Comparison of ENCODE assay signal across 9 cellular contexts in the genomic region with DNA sequence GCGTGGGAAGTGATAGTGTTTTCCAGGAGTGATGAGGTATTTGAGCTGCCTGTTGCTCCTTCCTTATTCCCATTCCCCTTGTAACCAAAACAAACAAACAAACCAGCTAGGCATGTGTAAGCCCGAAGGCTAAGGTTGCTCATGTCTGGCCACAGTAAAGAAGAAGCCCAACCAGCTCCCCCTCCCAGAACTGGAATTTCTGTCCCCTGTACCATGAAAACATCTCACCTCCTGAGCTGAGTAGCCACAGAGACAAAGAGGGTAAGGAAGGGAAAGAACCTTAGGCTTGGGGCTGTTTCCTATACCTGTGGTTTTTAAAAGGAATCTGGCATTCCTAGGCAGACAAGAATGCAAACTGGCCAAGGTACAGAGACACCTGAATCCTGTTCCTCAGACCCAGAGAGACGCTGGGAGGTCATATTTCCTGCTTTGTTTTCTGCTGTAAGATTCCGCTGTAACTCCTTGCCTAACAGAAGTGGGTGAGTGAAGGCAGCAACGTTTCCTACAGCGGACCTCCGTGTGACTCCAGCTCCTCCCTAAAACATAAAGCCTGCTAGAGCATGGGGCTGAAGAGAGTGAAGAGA. TPM values are rescaled to one million over a fixed set of nuclear protein-coding genes. Genes with fewer than 3 reads are reported as not detected.
A peak's percentile ranks its signal among the peaks of the same experiment; 100 is the strongest.
DNase-seq lines count a peak whose midpoint lies in the region; ATAC-seq and TF ChIP-seq lines count a peak whose summit lies in the region.
"Had no signal": no experiment of that assay in that cellular context is flagged by ENCODE, and none has a peak within 500 bp of the region (broad histone marks: within the 10 kb centered on the region; RNA-seq: fewer than 3 reads in every experiment).

No MANE protein-coding gene starts in this region.

- peak; percentile 49 for DNase-seq in M059J (ENCODE audit: low read depth)
- peak; percentile 90 for DNase-seq in MCF 10A (ENCODE audit: unreplicated experiment)
- no peak for DNase-seq in thoracic aorta (ENCODE audit: low spot score)
- DNase-seq in Kasumi-1 (lab: John Stamatoyannopoulos, UW): no peak
- no peak for DNase-seq in effector CD4-positive, alpha-beta T cell
- DNase-seq: activated CD8-positive, alpha-beta T cell treated with anti-CD3 and anti-CD28 coated beads, Interleukin-2, amount 10 ng/mL, durations not matched to agents 7 days and 5 days; KG1 had no signal

- peak overlapping the region; percentile 47 to 89 for H3K9ac ChIP-seq in liver (ENCODE audit: low read depth in 1 of 2, low read length in 2 of 2)

- no peaks in the 10 kb centered on the region for H3K27me3 ChIP-seq in liver (ENCODE audit: control insufficient read depth in 4 of 4, insufficient read depth in 4 of 4, low read length in 3 of 4)
- no peaks in the 10 kb centered on the region for H3K27me3 ChIP-seq in thoracic aorta (replicated peaks; ENCODE audit: insufficient read depth)

- TSS peak; percentile 37 for BruUV-seq in MCF 10A (replicated peaks; lab: Mats Ljungman, UMichigan)

- H3K4me3 ChIP-seq in liver (ENCODE audit: low read depth in 1 of 3, low read length in 3 of 3) (no peak overlapping the region), thoracic aorta (peak overlapping the region; percentile 35)

- peak overlapping the region; percentile 86 for H3K27ac Mint-ChIP-seq in MCF 10A (ENCODE audit: low read depth, unreplicated experiment)
- H3K27ac Mint-ChIP-seq: activated CD8-positive, alpha-beta T cell treated with anti-CD3 and anti-CD28 coated beads, Interleukin-2, amount 10 ng/mL, durations not matched to agents 7 days and 5 days had no signal

- H3K36me3 ChIP-seq in liver (ENCODE audit: control insufficient read depth in 4 of 4, insufficient read depth in 3 of 4, low read depth in 1 of 4, low read length in 3 of 4): no peaks in the 10 kb centered on the region
- H3K36me3 ChIP-seq in thoracic aorta: no peaks in the 10 kb centered on the region

- POLR2A ChIA-PET in MCF 10A (lab: Yijun Ruan, JAX): interaction anchor here (0.5 to 10.2 kb wide), 53 partner anchors 9 to 1145 kb away, joined by 3 to 126 read pairs (median 4); partner anchors contain the start of genes CCSAP, NUP133, RAB4A and RHOU

- CTCF ChIA-PET in MCF 10A (lab: Yijun Ruan, JAX): interaction anchor here (0.6 to 8.8 kb wide), 38 partner anchors 9 to 568 kb away, joined by 3 to 203 read pairs (median 7); partner anchors contain the start of gene RHOU

- no peaks in the 10 kb centered on the region for H3K36me3 Mint-ChIP-seq in MCF 10A (ENCODE audit: insufficient read depth, unreplicated experiment)

- H3K4me1 ChIP-seq in liver (ENCODE audit: control insufficient read depth in 4 of 4, insufficient read depth in 4 of 4, low read length in 3 of 4) (peaks cover 3 to 35% (median 22%) of the 10 kb centered on the region in 4 donors), thoracic aorta (ENCODE audit: control insufficient read depth in 1 of 2, low read depth in 2 of 2) (peaks cover 17 to 40% of the 10 kb centered on the region in 2 donors)

- 22% methylated on average over 7 of the region's 7 CpGs for WGBS in liver

- H3K9me3 Mint-ChIP-seq in MCF 10A (ENCODE audit: unreplicated experiment): no peaks in the 10 kb centered on the region

- TF ChIP-seq RAD21 in liver (IDR thresholded peaks at IDR 0.05): no peak

- intact Hi-C loops in MCF 10A (cut with micrococcal nuclease): loop anchor here (5.0 to 10.0 kb wide), 3 partner anchors 167 to 394 kb away; no protein-coding TSS in a partner anchor

- no peaks in the 10 kb centered on the region for H3K27me3 Mint-ChIP-seq in MCF 10A (ENCODE audit: insufficient read depth, unreplicated experiment)

- H3K27ac ChIP-seq in liver (ENCODE audit: low read depth in 1 of 2, low read length in 2 of 2): peak overlapping the region; percentile 76 to 78
- H3K27ac ChIP-seq in thoracic aorta: peak overlapping the region; percentile 45 to 55

- no peaks in the 10 kb centered on the region for H3K9me3 ChIP-seq in liver (ENCODE audit: control insufficient read depth in 4 of 4, low read length in 3 of 4)
- no peaks in the 10 kb centered on the region for H3K9me3 ChIP-seq in thoracic aorta

- TF ChIP-seq CTCF in MCF 10A (IDR thresholded peaks at IDR 0.05; ENCODE audit: unreplicated experiment): no peak
- no peak for TF ChIP-seq CTCF in liver (IDR thresholded peaks at IDR 0.05; ENCODE audit: low read depth, low read length, missing input control)
- TF ChIP-seq CTCF in thoracic aorta (IDR thresholded peaks at IDR 0.05): no peak

- H3K4me3 Mint-ChIP-seq in MCF 10A (ENCODE audit: unreplicated experiment): peak overlapping the region; percentile 62
- H3K4me3 Mint-ChIP-seq: activated CD8-positive, alpha-beta T cell treated with anti-CD3 and anti-CD28 coated beads, Interleukin-2, amount 10 ng/mL, durations not matched to agents 7 days and 5 days had no signal

- ATAC-seq in thoracic aorta (ENCODE audit: insufficient number of reproducible peaks, low FRiP score, low read depth): peak; percentile 7
- no peak for ATAC-seq in HG02852 (IDR thresholded peaks at IDR 0.05; ENCODE audit: unreplicated experiment)

- peaks cover 72% of the 10 kb centered on the region for H3K4me1 Mint-ChIP-seq in MCF 10A (ENCODE audit: insufficient read depth, unreplicated experiment)

TF ChIP-seq in liver, 16 proteins besides CTCF, POLR2A, EP300 and RAD21:
- TF ChIP-seq EGR1 (IDR thresholded peaks at IDR 0.05; ENCODE audit: low read depth in 2 of 2) (no peak), FOXA1 (IDR thresholded peaks at IDR 0.05) (no peak), GABPA (IDR thresholded peaks at IDR 0.05 in 1 of 2, conservative IDR thresholded peaks at IDR 0.05 in 1 of 2) (no peak), JUND (IDR thresholded peaks at IDR 0.05) (no peak), YY1 (IDR thresholded peaks at IDR 0.05) (no peak), NR2F2 (IDR thresholded peaks at IDR 0.05) (no peak), HNF4A (conservative IDR thresholded peaks at IDR 0.05) (no peak), HNF4G (IDR thresholded peaks at IDR 0.05) (no peak), MAX (IDR thresholded peaks at IDR 0.05) (no peak), RXRA (IDR thresholded peaks at IDR 0.05) (no peak), ATF3 (IDR thresholded peaks at IDR 0.05) (no peak), TAF1 (conservative IDR thresholded peaks at IDR 0.05) (no peak), SP1 (IDR thresholded peaks at IDR 0.05) (no peak), FOXA2 (IDR thresholded peaks at IDR 0.05) (no peak)
- TF ChIP-seq, protein P1, sequence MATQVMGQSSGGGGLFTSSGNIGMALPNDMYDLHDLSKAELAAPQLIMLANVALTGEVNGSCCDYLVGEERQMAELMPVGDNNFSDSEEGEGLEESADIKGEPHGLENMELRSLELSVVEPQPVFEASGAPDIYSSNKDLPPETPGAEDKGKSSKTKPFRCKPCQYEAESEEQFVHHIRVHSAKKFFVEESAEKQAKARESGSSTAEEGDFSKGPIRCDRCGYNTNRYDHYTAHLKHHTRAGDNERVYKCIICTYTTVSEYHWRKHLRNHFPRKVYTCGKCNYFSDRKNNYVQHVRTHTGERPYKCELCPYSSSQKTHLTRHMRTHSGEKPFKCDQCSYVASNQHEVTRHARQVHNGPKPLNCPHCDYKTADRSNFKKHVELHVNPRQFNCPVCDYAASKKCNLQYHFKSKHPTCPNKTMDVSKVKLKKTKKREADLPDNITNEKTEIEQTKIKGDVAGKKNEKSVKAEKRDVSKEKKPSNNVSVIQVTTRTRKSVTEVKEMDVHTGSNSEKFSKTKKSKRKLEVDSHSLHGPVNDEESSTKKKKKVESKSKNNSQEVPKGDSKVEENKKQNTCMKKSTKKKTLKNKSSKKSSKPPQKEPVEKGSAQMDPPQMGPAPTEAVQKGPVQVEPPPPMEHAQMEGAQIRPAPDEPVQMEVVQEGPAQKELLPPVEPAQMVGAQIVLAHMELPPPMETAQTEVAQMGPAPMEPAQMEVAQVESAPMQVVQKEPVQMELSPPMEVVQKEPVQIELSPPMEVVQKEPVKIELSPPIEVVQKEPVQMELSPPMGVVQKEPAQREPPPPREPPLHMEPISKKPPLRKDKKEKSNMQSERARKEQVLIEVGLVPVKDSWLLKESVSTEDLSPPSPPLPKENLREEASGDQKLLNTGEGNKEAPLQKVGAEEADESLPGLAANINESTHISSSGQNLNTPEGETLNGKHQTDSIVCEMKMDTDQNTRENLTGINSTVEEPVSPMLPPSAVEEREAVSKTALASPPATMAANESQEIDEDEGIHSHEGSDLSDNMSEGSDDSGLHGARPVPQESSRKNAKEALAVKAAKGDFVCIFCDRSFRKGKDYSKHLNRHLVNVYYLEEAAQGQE (IDR thresholded peaks at IDR 0.05): no peak
- TF ChIP-seq, protein P2, sequence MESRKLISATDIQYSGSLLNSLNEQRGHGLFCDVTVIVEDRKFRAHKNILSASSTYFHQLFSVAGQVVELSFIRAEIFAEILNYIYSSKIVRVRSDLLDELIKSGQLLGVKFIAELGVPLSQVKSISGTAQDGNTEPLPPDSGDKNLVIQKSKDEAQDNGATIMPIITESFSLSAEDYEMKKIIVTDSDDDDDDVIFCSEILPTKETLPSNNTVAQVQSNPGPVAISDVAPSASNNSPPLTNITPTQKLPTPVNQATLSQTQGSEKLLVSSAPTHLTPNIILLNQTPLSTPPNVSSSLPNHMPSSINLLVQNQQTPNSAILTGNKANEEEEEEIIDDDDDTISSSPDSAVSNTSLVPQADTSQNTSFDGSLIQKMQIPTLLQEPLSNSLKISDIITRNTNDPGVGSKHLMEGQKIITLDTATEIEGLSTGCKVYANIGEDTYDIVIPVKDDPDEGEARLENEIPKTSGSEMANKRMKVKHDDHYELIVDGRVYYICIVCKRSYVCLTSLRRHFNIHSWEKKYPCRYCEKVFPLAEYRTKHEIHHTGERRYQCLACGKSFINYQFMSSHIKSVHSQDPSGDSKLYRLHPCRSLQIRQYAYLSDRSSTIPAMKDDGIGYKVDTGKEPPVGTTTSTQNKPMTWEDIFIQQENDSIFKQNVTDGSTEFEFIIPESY (IDR thresholded peaks at IDR 0.05): no peak

RNA-seq across cellular contexts. Expression of gene RAB4A, which starts 41.7 kb away (rescaled TPM):
- total RNA-seq in M059J (2014; rRNA removed; shearing (Covaris generic)): 8.0 and 18.5 TPM in 2 replicates
- total RNA-seq in MCF 10A (2022): 87.4 and 88.6 TPM in 2 replicates
- total RNA-seq in liver: 10 to 100 TPM; 16.5 to 26.4 TPM
- 10 to 100 TPM; 32.6 to 51.9 TPM for polyA plus RNA-seq in liver
- 10 to 100 TPM; 25.5 to 29.5 TPM for total RNA-seq in thoracic aorta

Comparison
In these comparisons a context has a peak if more than half of its experiments do, and no peak if none do; other contexts are left out.
1. DNase-seq: peak in M059J (single experiment) and MCF 10A (single experiment); none in thoracic aorta (single experiment), Kasumi-1 (0 of 2) and effector CD4-positive, alpha-beta T cell (single experiment).